13 cellular contexts compared by ENCODE assay signal in genomic region chr16:88298882-88299745, GRCh38.
A peak's percentile ranks its signal among the peaks of the same experiment; 100 is the strongest.
DNase-seq lines count a peak whose midpoint lies in the region; ATAC-seq and TF ChIP-seq lines count a peak whose summit lies in the region.
"Had no signal": no experiment of that assay in that cellular context is flagged by ENCODE, and none has a peak within 500 bp of the region (broad histone marks: within the 10 kb centered on the region; RNA-seq: fewer than 3 reads in every experiment).

No MANE protein-coding gene starts in this region.

- no peak overlapping the region for H3K4me3 ChIP-seq in stomach

- H3K27ac ChIP-seq in stomach, result no peak overlapping the region
- H3K27ac ChIP-seq: parathyroid adenoma had no signal

- ATAC-seq in activated CD4-positive, alpha-beta T cell treated with anti-CD3 and anti-CD28 coated beads for 36 hours, result peak; percentile 80
- peak; percentile 3 for ATAC-seq in omental fat pad (ENCODE audit: low FRiP score)

- H3K9me3 Mint-ChIP-seq in activated CD4-positive, alpha-beta T cell treated with anti-CD3 and anti-CD28 coated beads for 36 hours (ENCODE audit: low read depth), result no peaks in the 10 kb centered on the region
- H3K9me3 Mint-ChIP-seq in HFFc6 (no peaks in the 10 kb centered on the region), chondrocyte (ENCODE audit: low read depth) (no peaks in the 10 kb centered on the region)

- no peak for TF ChIP-seq CTCF in HFFc6 (IDR thresholded peaks at IDR 0.05)
- TF ChIP-seq CTCF in chondrocyte (IDR thresholded peaks at IDR 0.05), result no peak
- TF ChIP-seq CTCF in omental fat pad (IDR thresholded peaks at IDR 0.05), result no peak
- no peak for TF ChIP-seq CTCF in stomach (IDR thresholded peaks at IDR 0.05)

- H3K9me3 ChIP-seq in stomach, result peaks cover 0 to 10% (median 8%) of the 10 kb centered on the region in 4 donors

- no peak for TF ChIP-seq POLR2A in stomach (IDR thresholded peaks at IDR 0.05)

- H3K27me3 ChIP-seq in stomach, result peaks cover 0 to 25% (median 0%) of the 10 kb centered on the region in 3 donors

- H3K4me1 Mint-ChIP-seq in activated CD4-positive, alpha-beta T cell treated with anti-CD3 and anti-CD28 coated beads for 36 hours, result no peaks in the 10 kb centered on the region
- H3K4me1 Mint-ChIP-seq in HFFc6 (ENCODE audit: low read depth) (peaks cover 61% of the 10 kb centered on the region), chondrocyte (ENCODE audit: low read depth) (peaks cover 67% of the 10 kb centered on the region)

- no peak overlapping the region for H3K4me3 Mint-ChIP-seq in activated CD4-positive, alpha-beta T cell treated with anti-CD3 and anti-CD28 coated beads for 36 hours
- H3K4me3 Mint-ChIP-seq in HFFc6, result no peak overlapping the region
- H3K4me3 Mint-ChIP-seq in chondrocyte (ENCODE audit: unreplicated experiment), result peak overlapping the region; percentile 6
- H3K4me3 Mint-ChIP-seq: activated T-cell treated with anti-CD3 and anti-CD28 coated beads, Interleukin-2, amount 50 U/mL, for 72 hours had no signal

- no peaks in the 10 kb centered on the region for H3K36me3 ChIP-seq in stomach

- DNase-seq in activated CD4-positive, alpha-beta T cell treated with anti-CD3 and anti-CD28 coated beads for 36 hours, result peak; percentile 53
- no peak for DNase-seq in activated CD4-positive, alpha-beta T cell treated with anti-CD3 and anti-CD28 coated beads for 1 hour
- DNase-seq in HFFc6 (peak; percentile 40), chondrocyte (ENCODE audit: low spot score) (peak; percentile 68), omental fat pad (ENCODE audit: low spot score) (no peak), stomach (no peak), DMS114 treated with DMSO at 0.1 percent for 48 hours (lab: John Stamatoyannopoulos, UW; ENCODE audit: unreplicated experiment) (no peak), DMS 273 (lab: John Stamatoyannopoulos, UW; ENCODE audit: unreplicated experiment) (no peak)
- DNase-seq: MM.1S; NCI-H2227 treated with DMSO at 0.1 percent for 48 hours; stimulated activated CD4-positive, alpha-beta T cell treated with anti-CD3 and anti-CD28 coated beads, Interleukin-4, amount 100 ng/mL, for 1 hour had no signal

- POLR2A ChIA-PET in activated CD4-positive, alpha-beta T cell treated with anti-CD3 and anti-CD28 coated beads for 36 hours (lab: Charles Lee), result no interaction called here

- 63 to 82% (median 71%) methylated on average over 12 to 14 of the region's 14 CpGs for WGBS in stomach, 5 donors

- CTCF ChIA-PET in activated CD4-positive, alpha-beta T cell treated with anti-CD3 and anti-CD28 coated beads for 36 hours (lab: Charles Lee), result interaction anchor here (0.7 kb wide), 2 partner anchors 30 to 224 kb away, joined by 3 read pairs; no protein-coding TSS in a partner anchor

- H3K36me3 Mint-ChIP-seq in activated CD4-positive, alpha-beta T cell treated with anti-CD3 and anti-CD28 coated beads for 36 hours (ENCODE audit: low read depth), result no peaks in the 10 kb centered on the region
- no peaks in the 10 kb centered on the region for H3K36me3 Mint-ChIP-seq in HFFc6 (ENCODE audit: low read depth)
- H3K36me3 Mint-ChIP-seq in chondrocyte (ENCODE audit: low read depth), result no peaks in the 10 kb centered on the region

- intact Hi-C loops in activated CD4-positive, alpha-beta T cell treated with anti-CD3 and anti-CD28 coated beads for 36 hours (cut with DNase I, micrococcal nuclease), result no loop called here
- intact Hi-C loops in stomach (cut with DNase I; ENCODE audit: low total_unique reads), result no loop called here

- TF ChIP-seq EP300 in stomach (IDR thresholded peaks at IDR 0.05), result no peak

- no peak overlapping the region for H3K27ac Mint-ChIP-seq in activated CD4-positive, alpha-beta T cell treated with anti-CD3 and anti-CD28 coated beads for 36 hours
- H3K27ac Mint-ChIP-seq in HFFc6 (peak overlapping the region; percentile 70), chondrocyte (ENCODE audit: unreplicated experiment) (peak overlapping the region; percentile 87)
- H3K27ac Mint-ChIP-seq: activated T-cell treated with anti-CD3 and anti-CD28 coated beads, Interleukin-2, amount 50 U/mL, for 72 hours had no signal

- peaks cover 4% of the 10 kb centered on the region for H3K27me3 Mint-ChIP-seq in activated CD4-positive, alpha-beta T cell treated with anti-CD3 and anti-CD28 coated beads for 36 hours
- H3K27me3 Mint-ChIP-seq in HFFc6 (ENCODE audit: insufficient read depth), result peaks cover 2% of the 10 kb centered on the region
- no peaks in the 10 kb centered on the region for H3K27me3 Mint-ChIP-seq in chondrocyte (ENCODE audit: low read depth)

- peaks cover 0 to 3% (median 1%) of the 10 kb centered on the region in 4 donors for H3K4me1 ChIP-seq in stomach
- H3K4me1 ChIP-seq: parathyroid adenoma had no signal

Comparison
In these comparisons a context has a peak if more than half of its experiments do, and no peak if none do; other contexts are left out.
1. DNase-seq: peak in activated CD4-positive, alpha-beta T cell treated with anti-CD3 and anti-CD28 coated beads for 36 hours (single experiment), HFFc6 (single experiment) and chondrocyte (single experiment); none in activated CD4-positive, alpha-beta T cell treated with anti-CD3 and anti-CD28 coated beads for 1 hour (single experiment), omental fat pad (single experiment), stomach (single experiment), DMS114 treated with DMSO at 0.1 percent for 48 hours (single experiment) and DMS 273 (single experiment).